Comparison of ENCODE assay signal across 13 cellular contexts in the genomic region with DNA sequence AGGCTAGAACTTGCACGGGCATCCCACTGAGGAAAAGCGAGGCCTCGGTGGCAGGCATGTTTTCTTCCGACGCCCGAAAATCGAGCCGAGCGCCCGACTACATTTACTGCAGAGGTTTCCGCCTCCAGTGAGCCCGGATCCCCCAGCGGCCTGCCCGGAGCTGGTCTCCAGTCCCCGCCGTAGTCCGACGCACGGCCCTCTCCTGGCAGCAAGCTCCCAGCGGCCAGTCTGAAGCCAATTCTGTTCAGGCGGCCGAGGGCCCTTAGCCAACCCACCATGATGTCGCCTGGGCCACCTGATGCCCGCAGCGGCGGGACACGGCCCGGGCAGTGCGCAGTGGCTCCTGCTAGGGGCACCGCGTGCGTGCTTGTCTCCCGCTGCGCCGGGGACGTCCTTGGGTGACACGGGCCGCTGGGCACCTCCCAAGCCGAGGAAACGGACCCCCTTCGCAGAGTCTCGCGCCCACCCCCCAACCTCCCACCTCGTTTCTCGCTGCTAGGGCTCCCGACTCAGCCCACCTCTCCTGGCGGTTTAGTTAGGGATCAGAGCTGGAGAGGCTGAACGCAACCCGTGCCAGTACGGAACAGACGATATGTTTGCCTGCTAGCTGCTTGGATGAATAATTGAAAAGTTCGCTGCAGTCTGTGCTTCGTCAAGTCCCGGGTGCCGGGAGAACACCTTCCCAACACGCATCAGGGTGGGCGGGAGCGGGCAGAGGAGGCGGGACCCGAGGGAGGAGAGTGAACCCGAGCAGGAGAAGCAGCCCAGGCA. TPM values are rescaled to one million over a fixed set of nuclear protein-coding genes. Genes with fewer than 3 reads are reported as not detected.
DNase-seq lines count a peak whose midpoint lies in the region; ATAC-seq and TF ChIP-seq lines count a peak whose summit lies in the region.
"Had no signal": no experiment of that assay in that cellular context is flagged by ENCODE, and none has a peak within 500 bp of the region (broad histone marks: within the 10 kb centered on the region; RNA-seq: fewer than 3 reads in every experiment).

No MANE protein-coding gene starts in this region.

- H3K4me2 ChIP-seq in BLaER1 treated with 17β-estradiol and CSF1 and Interleukin-3, amounts not matched to agents 10 nM and 100 nM, result peak overlapping the region; percentile 54 to 75 (median 67); a peak in 20 of 22 replicates

- H3K27me3 Mint-ChIP-seq in endodermal cell (ENCODE audit: insufficient read depth) (peaks cover 99% of the 10 kb centered on the region), naive B cell (peaks cover 76 to 90% (median 86%) of the 10 kb centered on the region in 3 donors)
- H3K27me3 Mint-ChIP-seq in activated T-helper 17 cell treated with anti-CD3 and anti-CD28 coated beads, Interleukin-2, amount 50 U/mL, for 72 hours, result peaks cover 65% of the 10 kb centered on the region

- H3K9me3 Mint-ChIP-seq in endodermal cell (no peaks in the 10 kb centered on the region), naive B cell (peaks cover 0 to 26% (median 13%) of the 10 kb centered on the region in 7 donors)
- H3K9me3 Mint-ChIP-seq in activated T-helper 17 cell treated with anti-CD3 and anti-CD28 coated beads, Interleukin-2, amount 50 U/mL, for 72 hours, result no peaks in the 10 kb centered on the region
- H3K9me3 Mint-ChIP-seq: dendritic cell treated with granulocyte-macrophage colony-stimulating factor and Interleukin-4, amounts not matched to agents 40 ng/mL and 50 ng/mL, for 4 days had no signal

- H3K4me1 Mint-ChIP-seq in endodermal cell, result peaks cover 32% of the 10 kb centered on the region
- peaks cover 29 to 54% (median 50%) of the 10 kb centered on the region in 3 donors for H3K4me1 Mint-ChIP-seq in naive B cell
- peaks cover 7% of the 10 kb centered on the region for H3K4me1 Mint-ChIP-seq in activated T-helper 17 cell treated with anti-CD3 and anti-CD28 coated beads, Interleukin-2, amount 50 U/mL, for 72 hours

- H3K27ac Mint-ChIP-seq in endodermal cell (no peak overlapping the region), naive B cell (peak overlapping the region in 2 of 6 donors; percentile 60 to 85)
- no peak overlapping the region for H3K27ac Mint-ChIP-seq in activated T-helper 17 cell treated with anti-CD3 and anti-CD28 coated beads, Interleukin-2, amount 50 U/mL, for 72 hours
- H3K27ac Mint-ChIP-seq: dendritic cell treated with granulocyte-macrophage colony-stimulating factor and Interleukin-4, amounts not matched to agents 40 ng/mL and 50 ng/mL, for 4 days had no signal

- 5 to 9% methylated on average over 15 to 61 of the region's 61 CpGs for WGBS in endodermal cell (ENCODE audit: insufficient coverage in 1 of 2, insufficient read length in 1 of 2), 2 experiments

- peak overlapping the region in 7 of 10 experiments; percentile 33 to 58 (median 47); a peak in 9 of 20 replicates for H3K4me3 ChIP-seq in BLaER1 treated with 17β-estradiol and CSF1 and Interleukin-3, amounts not matched to agents 10 nM and 100 nM
- H3K4me3 ChIP-seq in endodermal cell (ENCODE audit: low read length), result peak overlapping the region; percentile 66
- H3K4me3 ChIP-seq: SJSA1 had no signal

- TF ChIP-seq CTCF in GM13976 (IDR thresholded peaks at IDR 0.05; ENCODE audit: borderline replicate concordance, control extremely low read depth, extremely low read depth, insufficient read depth, missing control alignments) (no peak), endodermal cell (conservative IDR thresholded peaks at IDR 0.05) (peak; percentile 29)

- H3K9me3 ChIP-seq in BLaER1 treated with 17β-estradiol and CSF1 and Interleukin-3, amounts not matched to agents 10 nM and 100 nM (replicated peaks in 1 of 11), result peaks cover 0 to 10% (median 0%) of the 10 kb centered on the region in 11 experiments; a peak in 6 of 22 replicates
- H3K9me3 ChIP-seq in endodermal cell (ENCODE audit: control insufficient read depth, low read length), result no peaks in the 10 kb centered on the region
- H3K9me3 ChIP-seq: suprapubic skin had no signal

- H3K27ac ChIP-seq in BLaER1 treated with 17β-estradiol and CSF1 and Interleukin-3, amounts not matched to agents 10 nM and 100 nM, result no peak overlapping the region
- H3K27ac ChIP-seq in endodermal cell (ENCODE audit: low read depth, low read length), result no peak overlapping the region
- H3K27ac ChIP-seq: SJSA1, suprapubic skin had no signal

- ATAC-seq in naive B cell (ENCODE audit: low read depth in 2 of 2), result no peak
- no peak for ATAC-seq in activated T-helper 17 cell treated with anti-CD3 and anti-CD28 coated beads, Interleukin-2, amount 50 U/mL, for 72 hours (replicated peaks)
- ATAC-seq in GM18873 (IDR thresholded peaks at IDR 0.05; ENCODE audit: low FRiP score, unreplicated experiment), result no peak
- ATAC-seq: naive thymus-derived CD8-positive, alpha-beta T cell had no signal

- no peak overlapping the region for H3K9ac ChIP-seq in BLaER1 treated with 17β-estradiol and CSF1 and Interleukin-3, amounts not matched to agents 10 nM and 100 nM
- no peak overlapping the region for H3K9ac ChIP-seq in endodermal cell (ENCODE audit: extremely low read depth, low read length, poor library complexity, severe bottlenecking)

- no peaks in the 10 kb centered on the region for H3K36me3 ChIP-seq in BLaER1 treated with 17β-estradiol and CSF1 and Interleukin-3, amounts not matched to agents 10 nM and 100 nM
- H3K36me3 ChIP-seq in endodermal cell (ENCODE audit: control insufficient read depth, insufficient read depth, low read length), result no peaks in the 10 kb centered on the region
- H3K36me3 ChIP-seq: SJSA1, suprapubic skin had no signal

- in situ Hi-C loops in GM13976 (cut with MboI; ENCODE audit: low sequenced_read_pairs, unreplicated experiment), result loop anchor here (10.0 to 25.0 kb wide), 2 partner anchors 124 to 578 kb away; no protein-coding TSS in a partner anchor

- peaks cover 0 to 55% (median 28%) of the 10 kb centered on the region in 11 experiments; a peak in 14 of 22 replicates for H4K20me1 ChIP-seq in BLaER1 treated with 17β-estradiol and CSF1 and Interleukin-3, amounts not matched to agents 10 nM and 100 nM

- H3K4me3 Mint-ChIP-seq in endodermal cell (peak overlapping the region; percentile 62), naive B cell (peak overlapping the region in 6 of 8 donors; percentile 64 to 79 (median 68))
- no peak overlapping the region for H3K4me3 Mint-ChIP-seq in activated T-helper 17 cell treated with anti-CD3 and anti-CD28 coated beads, Interleukin-2, amount 50 U/mL, for 72 hours

- H3K36me3 Mint-ChIP-seq in endodermal cell (ENCODE audit: low read depth) (no peaks in the 10 kb centered on the region), naive B cell (peaks cover 10 to 20% of the 10 kb centered on the region in 2 donors)
- peaks cover 25% of the 10 kb centered on the region for H3K36me3 Mint-ChIP-seq in activated T-helper 17 cell treated with anti-CD3 and anti-CD28 coated beads, Interleukin-2, amount 50 U/mL, for 72 hours (ENCODE audit: low read depth)

- peaks cover 87 to 99% (median 98%) of the 10 kb centered on the region in 11 experiments for H3K27me3 ChIP-seq in BLaER1 treated with 17β-estradiol and CSF1 and Interleukin-3, amounts not matched to agents 10 nM and 100 nM
- H3K27me3 ChIP-seq in endodermal cell (ENCODE audit: control insufficient read depth, insufficient read depth, low read length, poor library complexity, severe bottlenecking), result peaks cover 96% of the 10 kb centered on the region

- H3K4me1 ChIP-seq in BLaER1 treated with 17β-estradiol and CSF1 and Interleukin-3, amounts not matched to agents 10 nM and 100 nM, result peaks cover 16 to 29% (median 24%) of the 10 kb centered on the region in 10 experiments
- no peaks in the 10 kb centered on the region for H3K4me1 ChIP-seq in endodermal cell (ENCODE audit: control insufficient read depth, insufficient read depth, low read length)

- DNase-seq in GM13976 (ENCODE audit: low spot score) (peak; percentile 32), endodermal cell (peak; percentile 82), naive B cell (no peak), NCI-H2196 treated with DMSO at 0.1 percent for 48 hours (lab: John Stamatoyannopoulos, UW; ENCODE audit: unreplicated experiment) (no peak)
- DNase-seq: COR-L47; naive thymus-derived CD8-positive, alpha-beta T cell; NCI-H2029 treated with DMSO at 0.1 percent for 48 hours had no signal

RNA-seq across cellular contexts. Expression of a gene that starts 5.3 kb away (rescaled TPM):
- 1 to 10 TPM; 1.9 to 3.6 TPM for total RNA-seq in endodermal cell
- 3.3 TPM for polyA plus RNA-seq in endodermal cell (2013, experiment 1 of 2)
- polyA plus RNA-seq in endodermal cell (2013, experiment 2 of 2), result 3.4 TPM
- polyA plus RNA-seq in naive B cell (ENCODE audit: low read depth in 6 of 6), result not detected
- under 1 TPM in 1 of 2 donors, not detected in 1; 0.52 TPM for total RNA-seq in activated T-helper 17 cell treated with anti-CD3 and anti-CD28 coated beads, Interleukin-2, amount 50 U/mL, for 72 hours
- total RNA-seq: naive thymus-derived CD8-positive, alpha-beta T cell had no signal
- polyA plus RNA-seq: naive thymus-derived CD8-positive, alpha-beta T cell had no signal

Comparison
In these comparisons a context has a peak if more than half of its experiments do, and no peak if none do; other contexts are left out.
1. DNase-seq: peak in GM13976 (single experiment) and endodermal cell (single experiment); none in naive B cell (single experiment) and NCI-H2196 treated with DMSO at 0.1 percent for 48 hours (single experiment).